In the genomic region with DNA sequence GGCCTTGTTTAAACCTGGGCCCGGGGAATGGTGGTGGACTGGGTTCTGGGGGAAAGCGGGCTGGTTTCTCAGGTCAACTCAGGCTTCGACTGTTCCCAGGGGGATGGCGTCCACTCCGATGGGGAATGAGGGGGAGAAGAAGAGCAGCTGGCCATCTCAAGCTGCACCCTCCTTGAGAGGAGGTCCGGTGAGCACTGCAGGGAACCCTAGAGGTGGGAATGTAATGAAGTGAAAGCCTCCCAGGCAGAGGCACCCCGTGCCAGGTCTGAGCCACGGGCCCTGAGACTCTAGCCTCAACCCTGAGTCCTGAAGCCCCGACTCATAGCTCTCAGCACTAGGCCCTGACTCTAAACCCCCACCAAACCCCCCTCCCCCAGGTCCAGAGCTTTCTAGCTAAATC, we compare ENCODE assay signal across 29 cellular contexts. TPM values are rescaled to one million over a fixed set of nuclear protein-coding genes. Genes with fewer than 3 reads are reported as not detected.
DNase-seq lines count a peak whose midpoint lies in the region; ATAC-seq and TF ChIP-seq lines count a peak whose summit lies in the region.
"Had no signal": no experiment of that assay in that cellular context is flagged by ENCODE, and none has a peak within 500 bp of the region (broad histone marks: within the 10 kb centered on the region; RNA-seq: fewer than 3 reads in every experiment).

No MANE protein-coding gene starts in this region.

- H3K9me3 Mint-ChIP-seq in activated T-helper 17 cell treated with anti-CD3 and anti-CD28 coated beads, Interleukin-2, amount 50 U/mL, for 72 hours = no peaks in the 10 kb centered on the region
- H3K9me3 Mint-ChIP-seq: activated B cell treated with CpG ODN at 0.5 μM for 24 hours; activated T-cell treated with anti-CD3 and anti-CD28 coated beads, Interleukin-2, amount 50 U/mL, for 4 hours; CD4-positive, CD25-positive, alpha-beta regulatory T cell; HFFc6; naive thymus-derived CD4-positive, alpha-beta T cell; T-cell had no signal

- H3K36me3 Mint-ChIP-seq in activated T-helper 17 cell treated with anti-CD3 and anti-CD28 coated beads, Interleukin-2, amount 50 U/mL, for 72 hours (ENCODE audit: low read depth) = peaks cover 24% of the 10 kb centered on the region

- H3K4me2 ChIP-seq in DND-41 (ENCODE audit: insufficient read depth, low read length) (peak overlapping the region; percentile 94), osteoblast (ENCODE audit: insufficient read depth, low read length) (no peak overlapping the region)

- H4K20me1 ChIP-seq in DND-41 (ENCODE audit: insufficient read depth, low read length) = no peaks in the 10 kb centered on the region
- peaks cover 6% of the 10 kb centered on the region for H4K20me1 ChIP-seq in osteoblast (ENCODE audit: insufficient read depth, low read length)

- peak overlapping the region; percentile 97 for H3K4me3 Mint-ChIP-seq in activated T-helper 17 cell treated with anti-CD3 and anti-CD28 coated beads, Interleukin-2, amount 50 U/mL, for 72 hours

- H3K36me3 ChIP-seq in DND-41 (ENCODE audit: insufficient read depth, low read length) = peaks cover 20% of the 10 kb centered on the region
- H3K36me3 ChIP-seq in osteoblast (ENCODE audit: insufficient read depth, low read length) = peaks cover 10% of the 10 kb centered on the region
- H3K36me3 ChIP-seq: SJCRH30 had no signal

- no peak overlapping the region for H2AFZ ChIP-seq in DND-41 (ENCODE audit: low read depth, low read length)
- H2AFZ ChIP-seq in osteoblast (ENCODE audit: low read length) = no peak overlapping the region

- no peaks in the 10 kb centered on the region for H3K27me3 Mint-ChIP-seq in activated T-helper 17 cell treated with anti-CD3 and anti-CD28 coated beads, Interleukin-2, amount 50 U/mL, for 72 hours
- H3K27me3 Mint-ChIP-seq: T-cell had no signal

- H3K9me3 ChIP-seq in DND-41 (ENCODE audit: insufficient read depth, low read length, severe bottlenecking) (no peaks in the 10 kb centered on the region), osteoblast (ENCODE audit: low read depth, low read length) (no peaks in the 10 kb centered on the region)
- H3K9me3 ChIP-seq: adrenal gland, gastrocnemius medialis, MG63, Peyer's patch, SJCRH30, thoracic aorta had no signal

- no peak for TF ChIP-seq CTCF in DND-41 (IDR thresholded peaks at IDR 0.05; ENCODE audit: borderline replicate concordance, extremely low read depth, low read length, poor library complexity, severe bottlenecking)
- TF ChIP-seq CTCF in osteoblast (IDR thresholded peaks at IDR 0.05; ENCODE audit: extremely low read depth, low read depth, low read length) = no peak

- DNase-seq in DMS53 (lab: John Stamatoyannopoulos, UW) (peak; percentile 40), DMS53 treated with DMSO at 0.1 percent for 48 hours (lab: John Stamatoyannopoulos, UW; ENCODE audit: unreplicated experiment) (no peak), DND-41 (no peak), osteoblast (ENCODE audit: insufficient read length, low spot score, missing footprints) (peak; percentile 18), epidermal melanocyte (ENCODE audit: insufficient read length, low spot score) (no peak), mesenteric fat pad (ENCODE audit: low spot score) (no peak)
- DNase-seq: 8988T; activated B cell treated with CpG ODN at 0.5 μM for 24 hours; activated T-cell treated with anti-CD3 and anti-CD28 coated beads, Interleukin-2, amount 50 U/mL, for 4 hours; Calu3; CD4-positive, CD25-positive, alpha-beta regulatory T cell; gastrocnemius medialis; HFFc6; kidney glomerular epithelial cell; MG63; naive thymus-derived CD4-positive, alpha-beta T cell; NCI-H1105 treated with DMSO at 0.1 percent for 48 hours; NCI-H1930; NCI-H526; Peyer's patch; SJCRH30; stimulated activated naive CD4-positive, alpha-beta T cell treated with Interleukin-2 at 50 U/mL for 16 hours; T-cell had no signal

- H3K79me2 ChIP-seq in DND-41 (ENCODE audit: insufficient read depth, low read length) (peaks cover 24% of the 10 kb centered on the region), osteoblast (ENCODE audit: insufficient read depth, low read length) (peaks cover 21% of the 10 kb centered on the region)

- H3K27ac Mint-ChIP-seq in activated T-helper 17 cell treated with anti-CD3 and anti-CD28 coated beads, Interleukin-2, amount 50 U/mL, for 72 hours = no peak overlapping the region

- H3K27me3 ChIP-seq in DND-41 (ENCODE audit: insufficient read depth, low read length, poor library complexity) (no peaks in the 10 kb centered on the region), osteoblast (ENCODE audit: insufficient read depth, low read length) (no peaks in the 10 kb centered on the region)
- H3K27me3 ChIP-seq: adrenal gland, gastrocnemius medialis, MG63, Peyer's patch had no signal

- no peak for ATAC-seq in DND-41 (ENCODE audit: insufficient read depth, low read depth)
- ATAC-seq in activated T-helper 17 cell treated with anti-CD3 and anti-CD28 coated beads, Interleukin-2, amount 50 U/mL, for 72 hours (replicated peaks) = no peak
- ATAC-seq in GM18858 (IDR thresholded peaks at IDR 0.05; ENCODE audit: unreplicated experiment) = no peak

- peak overlapping the region in 1 of 2 experiments; percentile 84; a peak in 2 of 4 replicates for H3K4me3 ChIP-seq in DND-41 (ENCODE audit: low read depth in 1 of 2, low read length in 2 of 2)
- H3K4me3 ChIP-seq in osteoblast (ENCODE audit: insufficient read depth, low read length) = no peak overlapping the region

- H3K27ac ChIP-seq in DND-41 (ENCODE audit: low read length) (peak overlapping the region; percentile 33; the same call in 1 of the 2 replicates), osteoblast (ENCODE audit: low read depth, low read length) (no peak overlapping the region)
- H3K27ac ChIP-seq: SJCRH30 had no signal

- peaks cover 6% of the 10 kb centered on the region for H3K4me1 Mint-ChIP-seq in activated T-helper 17 cell treated with anti-CD3 and anti-CD28 coated beads, Interleukin-2, amount 50 U/mL, for 72 hours

- H3K4me1 ChIP-seq in DND-41 (ENCODE audit: insufficient read depth, low read length) (peaks cover 35% of the 10 kb centered on the region), osteoblast (ENCODE audit: insufficient read depth, low read length) (peaks cover 11% of the 10 kb centered on the region)
- H3K4me1 ChIP-seq: SJCRH30 had no signal

- peak overlapping the region; percentile 79 for H3K9ac ChIP-seq in DND-41 (ENCODE audit: low read depth, low read length)

RNA-seq across cellular contexts. Expression of a gene that starts 1.2 kb away (rescaled TPM):
- total RNA-seq in activated T-helper 17 cell treated with anti-CD3 and anti-CD28 coated beads, Interleukin-2, amount 50 U/mL, for 72 hours = 10 to 100 TPM; 36.1 to 45.9 TPM
- 105 and 107 TPM in 2 replicates for total RNA-seq in osteoblast
- 117 TPM for total RNA-seq in mesenteric fat pad

RNA-seq across cellular contexts. Expression of a gene that starts 35.1 kb away (rescaled TPM):
- total RNA-seq in activated T-helper 17 cell treated with anti-CD3 and anti-CD28 coated beads, Interleukin-2, amount 50 U/mL, for 72 hours = under 1 TPM in 1 of 2 donors, not detected in 1; 0.56 TPM
- total RNA-seq in osteoblast = 1.5 and 2.9 TPM in 2 replicates
- total RNA-seq in mesenteric fat pad = 1.1 TPM
- total RNA-seq: activated B cell treated with CpG ODN at 0.5 μM for 24 hours; CD4-positive, CD25-positive, alpha-beta regulatory T cell; SJCRH30 had no signal

RNA-seq across cellular contexts. Expression of a gene that starts 36.1 kb away (rescaled TPM):
- 1 to 10 TPM; 3.1 to 3.5 TPM for total RNA-seq in activated T-helper 17 cell treated with anti-CD3 and anti-CD28 coated beads, Interleukin-2, amount 50 U/mL, for 72 hours
- total RNA-seq in osteoblast (0.88 and 1.8 TPM in 2 replicates), mesenteric fat pad (0.67 TPM)
- total RNA-seq: activated B cell treated with CpG ODN at 0.5 μM for 24 hours; CD4-positive, CD25-positive, alpha-beta regulatory T cell; gastrocnemius medialis; lower leg skin; skeletal muscle tissue; T-cell had no signal

RNA-seq across cellular contexts. Expression of a gene that starts 43.9 kb away (rescaled TPM):
- 100 to 1,000 TPM; 101 to 133 TPM for total RNA-seq in activated T-helper 17 cell treated with anti-CD3 and anti-CD28 coated beads, Interleukin-2, amount 50 U/mL, for 72 hours
- total RNA-seq in osteoblast = 273 and 274 TPM in 2 replicates
- total RNA-seq in mesenteric fat pad = 150 TPM

RNA-seq across cellular contexts. Expression of a gene that starts 48.3 kb away (rescaled TPM):
- total RNA-seq in activated T-helper 17 cell treated with anti-CD3 and anti-CD28 coated beads, Interleukin-2, amount 50 U/mL, for 72 hours = 10 to 100 TPM; 26.8 to 26.9 TPM
- total RNA-seq in osteoblast (16.8 and 19.9 TPM in 2 replicates), mesenteric fat pad (11.1 TPM)

Comparison
In these comparisons a context has a peak if more than half of its experiments do, and no peak if none do; other contexts are left out.
1. DNase-seq: peak in DMS53 (single experiment) and osteoblast (single experiment); none in DMS53 treated with DMSO at 0.1 percent for 48 hours (single experiment), DND-41 (single experiment), epidermal melanocyte (single experiment) and mesenteric fat pad (single experiment).